Comparison of ENCODE assay signal across 24 cellular contexts in the genomic region with DNA sequence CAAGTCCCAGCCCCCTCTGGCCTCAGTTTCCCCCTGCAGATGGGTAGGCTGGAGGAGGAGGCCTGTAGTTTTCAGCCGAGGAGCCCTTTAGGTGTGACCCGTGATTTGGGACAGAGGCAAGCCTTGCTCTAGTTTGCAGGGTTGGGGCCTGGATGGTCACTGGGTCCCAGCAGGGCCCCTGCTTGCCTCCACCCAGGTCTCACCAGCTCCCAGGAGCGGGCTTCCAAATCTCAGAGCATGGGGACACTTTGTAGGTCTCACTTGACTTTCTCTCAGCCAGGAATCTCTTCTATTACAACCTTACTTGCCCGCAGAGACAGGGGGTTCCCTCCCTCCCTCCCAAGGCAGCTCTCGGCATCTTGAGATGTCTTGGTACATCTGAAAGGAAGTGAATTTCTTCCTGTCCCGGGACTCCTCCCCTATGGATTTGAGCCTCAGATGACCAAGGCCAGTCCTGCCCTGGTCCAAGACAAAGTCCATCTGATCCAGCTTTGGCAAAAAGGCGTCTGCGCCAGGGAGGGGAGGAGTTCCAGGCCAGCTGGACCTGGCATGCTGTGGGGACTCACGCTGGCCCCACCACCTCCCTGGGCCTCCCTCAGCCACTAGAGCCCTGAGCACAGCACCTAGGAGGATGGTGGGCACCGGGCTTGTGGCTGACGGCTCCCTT. TPM values are rescaled to one million over a fixed set of nuclear protein-coding genes. Genes with fewer than 3 reads are reported as not detected.
DNase-seq lines count a peak whose midpoint lies in the region; ATAC-seq, FAIRE-seq and TF ChIP-seq lines count a peak whose summit lies in the region.
"Had no signal": no experiment of that assay in that cellular context is flagged by ENCODE, and none has a peak within 500 bp of the region (broad histone marks: within the 10 kb centered on the region; RNA-seq: fewer than 3 reads in every experiment).

No MANE protein-coding gene starts in this region.

- H3K4me3 ChIP-seq in BLaER1 (no peak overlapping the region), SK-N-SH (ENCODE audit: low read depth in 2 of 2, low read length in 1 of 2) (no peak overlapping the region), HepG2 (replicated peaks in 1 of 3; ENCODE audit: insufficient read depth in 1 of 3, low read depth in 2 of 3, low read length in 3 of 3) (no peak overlapping the region), osteoblast (ENCODE audit: insufficient read depth, low read length) (no peak overlapping the region), prostate gland (no peak overlapping the region), upper lobe of left lung (no peak overlapping the region)
- H3K4me3 ChIP-seq: hepatocyte had no signal

- no peaks in the 10 kb centered on the region for H3K36me3 Mint-ChIP-seq in activated CD8-positive, alpha-beta T cell treated with anti-CD3 and anti-CD28 coated beads for 36 hours (ENCODE audit: low read depth)
- H3K36me3 Mint-ChIP-seq: activated naive CD8-positive, alpha-beta T cell; CD8-positive, alpha-beta memory T cell; naive B cell; T-cell had no signal

- POLR2A ChIA-PET in SK-N-SH (lab: Yijun Ruan, JAX) (no interaction called here), HepG2 (lab: Yijun Ruan, JAX) (no interaction called here)
- POLR2A ChIA-PET in activated CD8-positive, alpha-beta T cell treated with anti-CD3 and anti-CD28 coated beads for 36 hours (lab: Charles Lee) = no interaction called here

- no peaks in the 10 kb centered on the region for H3K27me3 Mint-ChIP-seq in activated CD8-positive, alpha-beta T cell treated with anti-CD3 and anti-CD28 coated beads for 36 hours
- H3K27me3 Mint-ChIP-seq: activated naive CD8-positive, alpha-beta T cell; naive B cell; T-cell had no signal

- H3K4me3 Mint-ChIP-seq in activated CD8-positive, alpha-beta T cell treated with anti-CD3 and anti-CD28 coated beads for 36 hours = no peak overlapping the region
- H3K4me3 Mint-ChIP-seq: activated naive CD8-positive, alpha-beta T cell; activated T-helper 1 cell treated with anti-CD3 and anti-CD28 coated beads, Interleukin-12 subunit alpha, Interleukin-12 subunit beta, Interleukin-2, Interleukin-4 antibody, amounts not matched to agents 30 ng/mL and 10 ng/mL and 1 ng/mL, durations not matched to agents 14 hours and 24 hours and 36 hours; CD8-positive, alpha-beta memory T cell; naive B cell; stimulated activated effector memory CD8-positive, alpha-beta T cell treated with anti-CD3 and anti-CD28 coated beads, Interleukin-12 subunit alpha, Interleukin-12 subunit beta, amount 100 ng/mL, for 72 hours; T-cell had no signal

- intact Hi-C loops in HepG2 (cut with micrococcal nuclease; ENCODE audit: unreplicated experiment) (no loop called here), prostate gland (cut with DNase I) (no loop called here)
- intact Hi-C loops in activated CD8-positive, alpha-beta T cell treated with anti-CD3 and anti-CD28 coated beads for 36 hours (cut with micrococcal nuclease) = no loop called here

- no peaks in the 10 kb centered on the region for H3F3A ChIP-seq in SK-N-SH (replicated peaks; ENCODE audit: insufficient read depth)

- H3K9ac ChIP-seq in BLaER1 (peak overlapping the region; percentile 45; the same call in 1 of the 2 replicates), SK-N-SH (no peak overlapping the region), HepG2 (ENCODE audit: insufficient read depth, low read depth, low read length) (no peak overlapping the region)

- peak overlapping the region; percentile 65 for H3K27ac ChIP-seq in BLaER1
- peak overlapping the region in 1 of 2 experiments; percentile 88; a peak in 2 of 4 replicates for H3K27ac ChIP-seq in SK-N-SH (ENCODE audit: low read depth in 2 of 2, low read length in 1 of 2)
- H3K27ac ChIP-seq in HepG2 (ENCODE audit: extremely low read length, insufficient read depth, low read length) = peak overlapping the region; percentile 20
- H3K27ac ChIP-seq in osteoblast (ENCODE audit: low read depth, low read length) = no peak overlapping the region
- no peak overlapping the region for H3K27ac ChIP-seq in prostate gland
- no peak overlapping the region for H3K27ac ChIP-seq in upper lobe of left lung
- H3K27ac ChIP-seq: hepatocyte had no signal

- peaks cover 40% of the 10 kb centered on the region for H3K4me1 ChIP-seq in BLaER1
- peaks cover 0 to 60% of the 10 kb centered on the region in 2 experiments; a peak in 2 of 4 replicates for H3K4me1 ChIP-seq in SK-N-SH (ENCODE audit: control insufficient read depth in 1 of 2, insufficient read depth in 2 of 2, low read depth in 1 of 2, low read length in 1 of 2)
- peaks cover 80% of the 10 kb centered on the region for H3K4me1 ChIP-seq in HepG2 (ENCODE audit: insufficient read depth, low read length)
- H3K4me1 ChIP-seq in osteoblast (ENCODE audit: insufficient read depth, low read length) = no peaks in the 10 kb centered on the region
- no peaks in the 10 kb centered on the region for H3K4me1 ChIP-seq in prostate gland (replicated peaks)
- no peaks in the 10 kb centered on the region for H3K4me1 ChIP-seq in upper lobe of left lung

- DNase-seq in SK-N-SH (peak; percentile 69), HepG2 (ENCODE audit: low spot score) (no peak), osteoblast (ENCODE audit: insufficient read length, low spot score, missing footprints) (peak; percentile 74), prostate gland (ENCODE audit: low spot score) (no peak), upper lobe of left lung (no peak)
- no peak for DNase-seq in activated CD8-positive, alpha-beta T cell treated with anti-CD3 and anti-CD28 coated beads for 36 hours
- DNase-seq: cerebellar nuclear complex; KG1; mammary epithelial cell; naive B cell; NCI-H187 treated with DMSO at 0.1 percent for 48 hours; NCI-H774; SHP77; stimulated activated CD4-positive, alpha-beta T cell treated with anti-CD3 and anti-CD28 coated beads, Interleukin-1b, Interleukin-23, amount 100 ng/mL, for 48 hours; T-cell had no signal

- no peak overlapping the region for H3K27ac Mint-ChIP-seq in activated CD8-positive, alpha-beta T cell treated with anti-CD3 and anti-CD28 coated beads for 36 hours
- H3K27ac Mint-ChIP-seq: activated naive CD8-positive, alpha-beta T cell; activated T-helper 1 cell treated with anti-CD3 and anti-CD28 coated beads, Interleukin-12 subunit alpha, Interleukin-12 subunit beta, Interleukin-2, Interleukin-4 antibody, amounts not matched to agents 30 ng/mL and 10 ng/mL and 1 ng/mL, durations not matched to agents 14 hours and 24 hours and 36 hours; stimulated activated effector memory CD8-positive, alpha-beta T cell treated with anti-CD3 and anti-CD28 coated beads, Interleukin-12 subunit alpha, Interleukin-12 subunit beta, amount 100 ng/mL, for 72 hours; T-cell had no signal

- TF ChIP-seq RAD21 in SK-N-SH (IDR thresholded peaks at IDR 0.05; ENCODE audit: low read length) = no peak
- no peak for TF ChIP-seq RAD21 in HepG2 (CRISPR knock-in tag; IDR thresholded peaks at IDR 0.05)

- no peaks in the 10 kb centered on the region for H4K20me1 ChIP-seq in BLaER1
- H4K20me1 ChIP-seq in SK-N-SH (ENCODE audit: insufficient read depth) = no peaks in the 10 kb centered on the region
- H4K20me1 ChIP-seq in HepG2 (ENCODE audit: insufficient read depth, low read length) = no peaks in the 10 kb centered on the region
- H4K20me1 ChIP-seq in osteoblast (ENCODE audit: insufficient read depth, low read length) = peaks cover 2% of the 10 kb centered on the region

- no peak for ATAC-seq in HepG2
- no peak for ATAC-seq in activated CD8-positive, alpha-beta T cell treated with anti-CD3 and anti-CD28 coated beads for 36 hours
- no peak for ATAC-seq in HG02840 (IDR thresholded peaks at IDR 0.05; ENCODE audit: low FRiP score, unreplicated experiment)
- ATAC-seq in upper lobe of left lung (ENCODE audit: low FRiP score in 2 of 2) = no peak
- ATAC-seq: T-cell had no signal

- in situ Hi-C loops in HepG2 (cut with HindIII; ENCODE audit: extremely low pct_ligation_motif_present, low pct_unique_long_range_greater_than_20kb) = no loop called here

- TF ChIP-seq CTCF in SK-N-SH (IDR thresholded peaks at IDR 0.05) (no peak), HepG2 (CRISPR knock-in tag; IDR thresholded peaks at IDR 0.05) (no peak), osteoblast (IDR thresholded peaks at IDR 0.05; ENCODE audit: extremely low read depth, low read depth, low read length) (no peak), prostate gland (IDR thresholded peaks at IDR 0.05) (no peak), upper lobe of left lung (IDR thresholded peaks at IDR 0.05) (no peak)
- TF ChIP-seq CTCF in activated CD8-positive, alpha-beta T cell treated with anti-CD3 and anti-CD28 coated beads for 36 hours (IDR thresholded peaks at IDR 0.05) = no peak

- 80% methylated on average over 4 of the region's 11 CpGs for WGBS in SK-N-SH (ENCODE audit: low lambda C conversion rate)
- 86% methylated on average over 10 of the region's 11 CpGs for WGBS in HepG2 (ENCODE audit: low lambda C conversion rate)
- 69% methylated on average over 10 of the region's 11 CpGs for WGBS in prostate gland
- WGBS in upper lobe of left lung, 2 donors = 71 to 87% methylated on average over 8 to 11 of the region's 11 CpGs

- H3K4me1 Mint-ChIP-seq in activated CD8-positive, alpha-beta T cell treated with anti-CD3 and anti-CD28 coated beads for 36 hours (ENCODE audit: low read depth) = no peaks in the 10 kb centered on the region
- H3K4me1 Mint-ChIP-seq: CD8-positive, alpha-beta memory T cell; naive B cell; stimulated activated effector memory CD8-positive, alpha-beta T cell treated with anti-CD3 and anti-CD28 coated beads, Interleukin-12 subunit alpha, Interleukin-12 subunit beta, amount 100 ng/mL, for 72 hours; T-cell had no signal

- H3K4me2 ChIP-seq in BLaER1 = peak overlapping the region; percentile 64
- H3K4me2 ChIP-seq in SK-N-SH = no peak overlapping the region
- H3K4me2 ChIP-seq in HepG2 (ENCODE audit: low read depth, low read length) = no peak overlapping the region
- no peak overlapping the region for H3K4me2 ChIP-seq in osteoblast (ENCODE audit: insufficient read depth, low read length)
- H3K4me2 ChIP-seq: hepatocyte had no signal

- no peaks in the 10 kb centered on the region for H3K9me3 Mint-ChIP-seq in activated CD8-positive, alpha-beta T cell treated with anti-CD3 and anti-CD28 coated beads for 36 hours
- H3K9me3 Mint-ChIP-seq: activated T-helper 1 cell treated with anti-CD3 and anti-CD28 coated beads, Interleukin-12 subunit alpha, Interleukin-12 subunit beta, Interleukin-2, Interleukin-4 antibody, amounts not matched to agents 30 ng/mL and 10 ng/mL and 1 ng/mL, durations not matched to agents 14 hours and 24 hours and 36 hours; CD8-positive, alpha-beta memory T cell; naive B cell; stimulated activated effector memory CD8-positive, alpha-beta T cell treated with anti-CD3 and anti-CD28 coated beads, Interleukin-12 subunit alpha, Interleukin-12 subunit beta, amount 100 ng/mL, for 72 hours; T-cell had no signal

- TF ChIP-seq POLR2A in HepG2 (IDR thresholded peaks at IDR 0.05; ENCODE audit: insufficient read depth in 1 of 2, low read depth in 2 of 2, low read length in 2 of 2) = no peak
- no peak for TF ChIP-seq POLR2A in prostate gland (IDR thresholded peaks at IDR 0.05)
- no peak for TF ChIP-seq POLR2A in upper lobe of left lung (IDR thresholded peaks at IDR 0.05)

- no peaks in the 10 kb centered on the region for H3K9me3 ChIP-seq in BLaER1
- H3K9me3 ChIP-seq in SK-N-SH = no peaks in the 10 kb centered on the region
- H3K9me3 ChIP-seq in HepG2 (ENCODE audit: low read length) = no peaks in the 10 kb centered on the region
- no peaks in the 10 kb centered on the region for H3K9me3 ChIP-seq in osteoblast (ENCODE audit: low read depth, low read length)
- H3K9me3 ChIP-seq in prostate gland = no peaks in the 10 kb centered on the region
- H3K9me3 ChIP-seq in upper lobe of left lung = no peaks in the 10 kb centered on the region

- no peaks in the 10 kb centered on the region for H3K79me2 ChIP-seq in SK-N-SH (ENCODE audit: insufficient read depth)
- H3K79me2 ChIP-seq in HepG2 (ENCODE audit: insufficient read depth, low read length) = no peaks in the 10 kb centered on the region
- no peaks in the 10 kb centered on the region for H3K79me2 ChIP-seq in osteoblast (ENCODE audit: insufficient read depth, low read length)
- H3K79me2 ChIP-seq: hepatocyte had no signal

- TF ChIP-seq EP300 in SK-N-SH (IDR thresholded peaks at IDR 0.05; ENCODE audit: borderline replicate concordance in 1 of 2, low read depth in 1 of 2, low read length in 1 of 2) (no peak), HepG2 (IDR thresholded peaks at IDR 0.05; ENCODE audit: low read depth in 2 of 2, low read length in 2 of 2) (no peak), HepG2 (CRISPR knock-in tag; IDR thresholded peaks at IDR 0.05; ENCODE audit: borderline replicate concordance) (no peak), upper lobe of left lung (IDR thresholded peaks at IDR 0.05) (no peak)

- FAIRE-seq in HepG2 (lab: Jason Lieb, UNC) = no peak
- FAIRE-seq: frontal cortex, G401.6 had no signal

- H3K27me3 ChIP-seq in BLaER1 = no peaks in the 10 kb centered on the region
- H3K27me3 ChIP-seq in SK-N-SH (ENCODE audit: insufficient read depth) = no peaks in the 10 kb centered on the region
- no peaks in the 10 kb centered on the region for H3K27me3 ChIP-seq in HepG2 (ENCODE audit: control insufficient read depth in 1 of 2, insufficient read depth in 2 of 2, low read length in 2 of 2)
- H3K27me3 ChIP-seq in osteoblast (ENCODE audit: insufficient read depth, low read length) = no peaks in the 10 kb centered on the region
- no peaks in the 10 kb centered on the region for H3K27me3 ChIP-seq in prostate gland (replicated peaks; ENCODE audit: insufficient read depth)
- H3K27me3 ChIP-seq in upper lobe of left lung = no peaks in the 10 kb centered on the region
- H3K27me3 ChIP-seq: hepatocyte had no signal

- BruUV-seq in HepG2 (replicated peaks; lab: Mats Ljungman, UMichigan) = no TSS peak

- CTCF ChIA-PET in SK-N-SH (lab: Yijun Ruan, JAX) (interaction anchor here (0.7 to 5.9 kb wide), 6 partner anchors 8 to 194 kb away, joined by 3 to 48 read pairs (median 4); no protein-coding TSS in a partner anchor), HepG2 (lab: Yijun Ruan, JAX; ENCODE audit: low intra/inter-chr PET ratio, low total read pairs) (no interaction called here)
- CTCF ChIA-PET in activated CD8-positive, alpha-beta T cell treated with anti-CD3 and anti-CD28 coated beads for 36 hours (lab: Charles Lee) = interaction anchor here (3.6 kb wide), 1 partner anchor 141 kb away, joined by 24 read pairs; no protein-coding TSS in a partner anchor

- peaks cover 89% of the 10 kb centered on the region for H3K36me3 ChIP-seq in BLaER1
- H3K36me3 ChIP-seq in SK-N-SH (replicated peaks in 1 of 2; ENCODE audit: control insufficient read depth in 1 of 2, insufficient read depth in 2 of 2, low read length in 1 of 2) = peaks cover 8 to 22% of the 10 kb centered on the region in 2 experiments
- peaks cover 19 to 40% of the 10 kb centered on the region in 2 experiments for H3K36me3 ChIP-seq in HepG2 (replicated peaks in 1 of 2; ENCODE audit: control insufficient read depth in 1 of 2, insufficient read depth in 2 of 2, low read length in 2 of 2)
- peaks cover 30% of the 10 kb centered on the region for H3K36me3 ChIP-seq in osteoblast (ENCODE audit: insufficient read depth, low read length)
- H3K36me3 ChIP-seq in prostate gland = peaks cover 0 to 8% of the 10 kb centered on the region in 2 donors
- H3K36me3 ChIP-seq in upper lobe of left lung = peaks cover 6 to 35% (median 12%) of the 10 kb centered on the region in 4 donors

- no peak overlapping the region for H2AFZ ChIP-seq in SK-N-SH (ENCODE audit: low read depth)
- no peak overlapping the region for H2AFZ ChIP-seq in HepG2 (ENCODE audit: low read length)
- H2AFZ ChIP-seq in osteoblast (ENCODE audit: low read length) = no peak overlapping the region
- H2AFZ ChIP-seq: hepatocyte had no signal

- no peaks in the 10 kb centered on the region for H3K9me2 ChIP-seq in SK-N-SH

RNA-seq across cellular contexts. Expression of a gene that starts 47.4 kb away (rescaled TPM):
- polyA plus RNA-seq in SK-N-SH (2012; rRNA removed) (23.8 and 25.6 TPM in 2 replicates), HepG2 (2011; rRNA removed) (192 and 229 TPM in 2 replicates)
- 9.6 and 17.1 TPM in 2 replicates for polyA plus RNA-seq in SK-N-SH (2012; cell fraction: cytosol; rRNA removed)
- polyA plus RNA-seq in SK-N-SH (2012; cell fraction: nucleus; rRNA removed) = 49.2 and 58.8 TPM in 2 replicates
- total RNA-seq in HepG2 (2016; rRNA removed; fragmentation: Illumina TruSeq; extraction: Trizol) (54.7 and 59.7 TPM in 2 replicates), osteoblast (22.1 and 22.4 TPM in 2 replicates), prostate gland (100 to 1,000 TPM in 1 of 2 donors, 10 to 100 TPM in 1; 61.2 to 149 TPM), upper lobe of left lung (100 to 1,000 TPM in 1 of 6 donors, 10 to 100 TPM in 5; 31.1 to 115 (median 66.8) TPM)
- 18.4 and 21.0 TPM in 2 replicates for total RNA-seq in HepG2 (2016; cell fraction: cytosol; rRNA removed; fragmentation: Illumina TruSeq; extraction: Trizol; ENCODE audit: low read depth)
- total RNA-seq in HepG2 (2016; cell fraction: insoluble cytoplasmic fraction; rRNA removed; fragmentation: Illumina TruSeq; extraction: Trizol) = 48.2 and 56.8 TPM in 2 replicates
- 25.3 and 30.3 TPM in 2 replicates for total RNA-seq in HepG2 (2016; cell fraction: membrane; rRNA removed; fragmentation: Illumina TruSeq; extraction: Trizol)
- total RNA-seq in HepG2 (2016; cell fraction: nucleus; rRNA removed; fragmentation: Illumina TruSeq; extraction: Trizol) = 60.1 and 65.6 TPM in 2 replicates
- polyA plus RNA-seq in HepG2 (2011; cell fraction: cytosol; rRNA removed) = 97.4 and 112 TPM in 2 replicates
- 448 and 459 TPM in 2 replicates for polyA plus RNA-seq in HepG2 (2011; cell fraction: nucleus; rRNA removed)
- 148 and 158 TPM in 2 replicates for polyA plus RNA-seq in HepG2 (2012)
- polyA plus RNA-seq in HepG2 (2016; cell fraction: cytosol; fragmentation: Illumina TruSeq; extraction: Trizol; ENCODE audit: low read depth) = 3.4 and 4.0 TPM in 2 replicates
- 43.5 and 52.9 TPM in 2 replicates for polyA plus RNA-seq in HepG2 (2016; cell fraction: insoluble cytoplasmic fraction; fragmentation: Illumina TruSeq; extraction: Trizol; ENCODE audit: low read depth)
- 13.5 and 16.0 TPM in 2 replicates for polyA plus RNA-seq in HepG2 (2016; cell fraction: membrane; fragmentation: Illumina TruSeq; extraction: Trizol; ENCODE audit: low read depth)
- polyA plus RNA-seq in HepG2 (2016; cell fraction: nucleus; fragmentation: Illumina TruSeq; extraction: Trizol; ENCODE audit: insufficient read depth, low read depth) = 92.1 and 101 TPM in 2 replicates
- 0.87 and 280 TPM in 2 replicates for polyA minus RNA-seq in HepG2 (2011; rRNA and poly(A)+ RNA removed; ENCODE audit: low replicate concordance)
- polyA minus RNA-seq in HepG2 (2011; cell fraction: cytosol; rRNA and poly(A)+ RNA removed) = 92.5 and 127 TPM in 2 replicates
- 209 and 267 TPM in 2 replicates for polyA minus RNA-seq in HepG2 (2011; cell fraction: nucleus; rRNA and poly(A)+ RNA removed)
- total RNA-seq in activated CD8-positive, alpha-beta T cell treated with anti-CD3 and anti-CD28 coated beads for 36 hours = 1 to 10 TPM in 1 of 2 experiments, under 1 TPM in 1; 0.88 to 2.4 TPM

Comparison
In these comparisons a context has a peak if more than half of its experiments do, and no peak if none do; other contexts are left out.
1. H3K27ac ChIP-seq: peak in BLaER1 (single experiment) and HepG2 (single experiment); none in osteoblast (single experiment), prostate gland (0 of 2) and upper lobe of left lung (0 of 4).
2. DNase-seq: peak in SK-N-SH (single experiment) and osteoblast (single experiment); none in HepG2 (single experiment), activated CD8-positive, alpha-beta T cell treated with anti-CD3 and anti-CD28 coated beads for 36 hours (single experiment), prostate gland (single experiment) and upper lobe of left lung (0 of 2).